17 cellular contexts compared by ENCODE assay signal in genomic region chr1:198873696-198874230, GRCh38.
"Had no signal": no experiment of that assay in that cellular context is flagged by ENCODE, and none has a peak within 500 bp of the region (broad histone marks: within the 10 kb centered on the region; RNA-seq: fewer than 3 reads in every experiment).

No MANE protein-coding gene starts in this region.

- H3K27ac ChIP-seq: colonic mucosa, epithelial cell of prostate, ovary, psoas muscle, transverse colon, uterus had no signal

- H3K4me1 ChIP-seq: colonic mucosa, psoas muscle, transverse colon, uterus had no signal

- H3K27me3 ChIP-seq: colonic mucosa, ovary, transverse colon, uterus had no signal

- H3K36me3 ChIP-seq: colonic mucosa, ovary, transverse colon, uterus had no signal

- H3K4me3 ChIP-seq: colonic mucosa, ovary, psoas muscle, transverse colon, uterus had no signal

- H3K9me3 ChIP-seq: colonic mucosa, ovary, psoas muscle, transverse colon, uterus had no signal

- DNase-seq: activated CD4-positive, alpha-beta memory T cell treated with anti-CD3 and anti-CD28 coated beads for 36 hours; activated CD4-positive, alpha-beta T cell treated with anti-CD3 and anti-CD28 coated beads for 4 hours; activated gamma-delta T cell treated with Interleukin-2 at 50 U/mL for 16 hours; activated naive CD8-positive, alpha-beta T cell treated with anti-CD3 and anti-CD28 coated beads for 36 hours; activated T-cell treated with anti-CD3 and anti-CD28 coated beads for 4 hours; amniotic stem cell; colonic mucosa; endodermal cell; foreskin fibroblast; mesendoderm; naive thymus-derived CD4-positive, alpha-beta T cell; ovary; psoas muscle; right cardiac atrium; transverse colon; uterus had no signal
